Comparison of ENCODE assay signal across 8 cellular contexts in genomic region chr4:141131738-141132688, GRCh38. TPM values are rescaled to one million over a fixed set of nuclear protein-coding genes. Genes with fewer than 3 reads are reported as not detected.
DNase-seq lines count a peak whose midpoint lies in the region; ATAC-seq, FAIRE-seq and TF ChIP-seq lines count a peak whose summit lies in the region.

No MANE protein-coding gene starts in this region.

- no peak overlapping the region for H3K27ac ChIP-seq in GM12878 (ENCODE audit: control insufficient read depth, insufficient read depth)

- peaks cover 6 to 15% of the 10 kb centered on the region in 2 experiments for H3K27me3 ChIP-seq in GM12878 (replicated peaks in 1 of 2; ENCODE audit: control insufficient read depth in 2 of 2, insufficient read depth in 2 of 2, low read length in 1 of 2)

- no peak for FAIRE-seq in GM12878 (lab: Jason Lieb, UNC)

- H3K27ac Mint-ChIP-seq in stimulated activated naive CD8-positive, alpha-beta T cell treated with anti-CD3 and anti-CD28 coated beads, Interleukin-15, Interleukin-2, amounts not matched to agents 100 ng/mL and 50 ng/mL, for 24 hours, result no peak overlapping the region

- no peaks in the 10 kb centered on the region for H3K9me3 ChIP-seq in GM12878 (replicated peaks; ENCODE audit: control insufficient read depth, insufficient read depth, low read length)

- peaks cover 5% of the 10 kb centered on the region for H3K4me1 Mint-ChIP-seq in stimulated activated naive CD8-positive, alpha-beta T cell treated with anti-CD3 and anti-CD28 coated beads, Interleukin-15, Interleukin-2, amounts not matched to agents 100 ng/mL and 50 ng/mL, for 24 hours (ENCODE audit: low read depth)

- peak; percentile 8 for DNase-seq in NCI-H345 (lab: John Stamatoyannopoulos, UW)
- DNase-seq in NCI-H345 treated with DMSO at 0.1 percent for 48 hours (lab: John Stamatoyannopoulos, UW; ENCODE audit: unreplicated experiment), result no peak
- no peak for DNase-seq in GM12878 (ENCODE audit: low read depth, low spot score)
- peak; percentile 55 for DNase-seq in kidney glomerular epithelial cell (lab: John Stamatoyannopoulos, UW)
- no peak for DNase-seq in GOT3 (lab: John Stamatoyannopoulos, UW)

- H2AFZ ChIP-seq in GM12878 (ENCODE audit: control insufficient read depth, low read depth, low read length), result no peak overlapping the region

- H3K9me3 Mint-ChIP-seq in stimulated activated naive CD8-positive, alpha-beta T cell treated with anti-CD3 and anti-CD28 coated beads, Interleukin-15, Interleukin-2, amounts not matched to agents 100 ng/mL and 50 ng/mL, for 24 hours, result no peaks in the 10 kb centered on the region

- TF ChIP-seq EP300 in GM12878 (IDR thresholded peaks at IDR 0.05; ENCODE audit: borderline replicate concordance in 1 of 2, control insufficient read depth in 1 of 2, low read depth in 2 of 2, low read length in 2 of 2), result no peak

- H3K4me3 ChIP-seq in GM12878, result no peak overlapping the region

- H3K4me1 ChIP-seq in GM12878 (ENCODE audit: control insufficient read depth, insufficient read depth, low read length), result no peaks in the 10 kb centered on the region

- ATAC-seq in HG03432 (IDR thresholded peaks at IDR 0.05; ENCODE audit: unreplicated experiment), result peak; percentile 26
- ATAC-seq in GM12878, result peak; percentile 17; the same call in 2 of the 3 replicates
- ATAC-seq in HG03196 (IDR thresholded peaks at IDR 0.05; ENCODE audit: unreplicated experiment), result no peak

- in situ Hi-C loops in GM12878 (cut with MboI), result no loop called here

- H3K79me2 ChIP-seq in GM12878 (ENCODE audit: control insufficient read depth, insufficient read depth, low read length), result no peaks in the 10 kb centered on the region

- intact Hi-C loops in GM12878 (cut with micrococcal nuclease; ENCODE audit: unreplicated experiment), result loop anchor here (5.0 kb wide), 1 partner anchor 200 kb away; no protein-coding TSS in a partner anchor

- no peak overlapping the region for H3K9ac ChIP-seq in GM12878 (ENCODE audit: control insufficient read depth, insufficient read depth, low read length)

- RAD21 ChIA-PET in GM12878 (lab: Charles Lee; ENCODE audit: unreplicated experiment), result no interaction called here

- POLR2A ChIA-PET in GM12878 (lab: Charles Lee), result no interaction called here

- H3K4me2 ChIP-seq in GM12878 (ENCODE audit: control insufficient read depth, insufficient read depth), result no peak overlapping the region

- no TSS peak for BruUV-seq in GM12878 (replicated peaks; lab: Mats Ljungman, UMichigan)

- no peak for TF ChIP-seq POLR2A in GM12878 (IDR thresholded peaks at IDR 0.05; ENCODE audit: low read depth, low read length)

- SMC1A ChIA-PET in GM12878 (lab: Charles Lee; ENCODE audit: uncharacterized antibody, unreplicated experiment), result no interaction called here

- TF ChIP-seq RAD21 in GM12878 (IDR thresholded peaks at IDR 0.05; ENCODE audit: insufficient read depth, low read depth, low read length), result no peak

- peaks cover 70% of the 10 kb centered on the region for H3K27me3 Mint-ChIP-seq in stimulated activated naive CD8-positive, alpha-beta T cell treated with anti-CD3 and anti-CD28 coated beads, Interleukin-15, Interleukin-2, amounts not matched to agents 100 ng/mL and 50 ng/mL, for 24 hours

- no peaks in the 10 kb centered on the region for H3K36me3 Mint-ChIP-seq in stimulated activated naive CD8-positive, alpha-beta T cell treated with anti-CD3 and anti-CD28 coated beads, Interleukin-15, Interleukin-2, amounts not matched to agents 100 ng/mL and 50 ng/mL, for 24 hours (ENCODE audit: low read depth)

- TF ChIP-seq CTCF in GM12878 (IDR thresholded peaks at IDR 0.05 in 2 of 3, conservative IDR thresholded peaks at IDR 0.05 in 1 of 3; ENCODE audit: control insufficient read depth in 2 of 3, extremely low read depth in 1 of 3, insufficient read depth in 1 of 3, low read depth in 3 of 3, low read length in 3 of 3), result no peak

- CTCF ChIA-PET in GM12878 (lab: Yijun Ruan, JAX), result no interaction called here

- H3K4me3 Mint-ChIP-seq in stimulated activated naive CD8-positive, alpha-beta T cell treated with anti-CD3 and anti-CD28 coated beads, Interleukin-15, Interleukin-2, amounts not matched to agents 100 ng/mL and 50 ng/mL, for 24 hours, result peak overlapping the region; percentile 25

- H3K36me3 ChIP-seq in GM12878 (ENCODE audit: control insufficient read depth in 2 of 2, insufficient read depth in 2 of 2, low read length in 1 of 2), result no peaks in the 10 kb centered on the region

- no peaks in the 10 kb centered on the region for H4K20me1 ChIP-seq in GM12878 (ENCODE audit: control insufficient read depth, insufficient read depth)

- 20% methylated on average over 65 of the region's 71 CpGs for WGBS in GM12878 (ENCODE audit: insufficient coverage, insufficient replicate concordance, low lambda C conversion rate, missing lambda C conversion rate)

TF ChIP-seq in GM12878, 131 proteins besides CTCF, POLR2A, EP300 and RAD21:
- no peak for TF ChIP-seq SUZ12 (IDR thresholded peaks at IDR 0.05; ENCODE audit: unreplicated experiment)

RNA-seq across cellular contexts. Expression of gene RNF150, which starts 1.3 kb away (rescaled TPM):
- 1.9 and 2.0 TPM in 2 replicates for total RNA-seq in GM12878 (2013; cell fraction: nucleolus; rRNA removed)
- total RNA-seq in GM12878 (2014; rRNA removed), result 0.06 TPM in 1 of 2 replicates, not detected in the other
- not detected in 2 replicates for total RNA-seq in GM12878 (2014; rRNA removed; fragmentation: Illumina TruSeq; extraction: Trizol)
- 0.03 TPM in 1 of 2 replicates, not detected in the other for total RNA-seq in GM12878 (2021)
- polyA plus RNA-seq in GM12878 (2011; ENCODE audit: low read depth), result not detected
- polyA plus RNA-seq in GM12878 (2011; rRNA removed), result 2.0 and 2.3 TPM in 2 replicates
- 1.6 and 2.6 TPM in 2 replicates for polyA plus RNA-seq in GM12878 (2011; cell fraction: cytosol; rRNA removed)
- 4.7 and 5.0 TPM in 2 replicates for polyA plus RNA-seq in GM12878 (2011; cell fraction: nucleus; rRNA removed)
- polyA plus RNA-seq in GM12878 (2012), result not detected in 2 replicates
- 0.01 TPM in 1 of 2 replicates, not detected in the other for polyA plus RNA-seq in GM12878 (2014; fragmentation: Illumina TruSeq; extraction: Trizol)
- polyA plus RNA-seq in GM12878 (2014; fragmentation: Nextera tagmentation; extraction: Ambion mirVana), result not detected
- 0.01 TPM in 1 of 2 replicates, not detected in the other for polyA plus RNA-seq in GM12878 (2014; rRNA removed)
- polyA plus RNA-seq in GM12878 (2016; fragmentation: Nextera tagmentation; extraction: Ambion mirVana), result not detected
- 4.5 and 8.6 TPM in 2 replicates for polyA minus RNA-seq in GM12878 (2011; rRNA and poly(A)+ RNA removed)
- 1.1 and 1.5 TPM in 2 replicates for polyA minus RNA-seq in GM12878 (2011; cell fraction: cytosol; rRNA and poly(A)+ RNA removed)
- polyA minus RNA-seq in GM12878 (2011; cell fraction: nucleus; rRNA and poly(A)+ RNA removed), result 3.4 and 5.7 TPM in 2 replicates

Comparison
In these comparisons a context has a peak if more than half of its experiments do, and no peak if none do; other contexts are left out.
1. DNase-seq: peak in NCI-H345 (single experiment) and kidney glomerular epithelial cell (single experiment); none in NCI-H345 treated with DMSO at 0.1 percent for 48 hours (single experiment), GM12878 (single experiment) and GOT3 (single experiment).